Comparison of ENCODE assay signal across 14 cellular contexts in the genomic region with DNA sequence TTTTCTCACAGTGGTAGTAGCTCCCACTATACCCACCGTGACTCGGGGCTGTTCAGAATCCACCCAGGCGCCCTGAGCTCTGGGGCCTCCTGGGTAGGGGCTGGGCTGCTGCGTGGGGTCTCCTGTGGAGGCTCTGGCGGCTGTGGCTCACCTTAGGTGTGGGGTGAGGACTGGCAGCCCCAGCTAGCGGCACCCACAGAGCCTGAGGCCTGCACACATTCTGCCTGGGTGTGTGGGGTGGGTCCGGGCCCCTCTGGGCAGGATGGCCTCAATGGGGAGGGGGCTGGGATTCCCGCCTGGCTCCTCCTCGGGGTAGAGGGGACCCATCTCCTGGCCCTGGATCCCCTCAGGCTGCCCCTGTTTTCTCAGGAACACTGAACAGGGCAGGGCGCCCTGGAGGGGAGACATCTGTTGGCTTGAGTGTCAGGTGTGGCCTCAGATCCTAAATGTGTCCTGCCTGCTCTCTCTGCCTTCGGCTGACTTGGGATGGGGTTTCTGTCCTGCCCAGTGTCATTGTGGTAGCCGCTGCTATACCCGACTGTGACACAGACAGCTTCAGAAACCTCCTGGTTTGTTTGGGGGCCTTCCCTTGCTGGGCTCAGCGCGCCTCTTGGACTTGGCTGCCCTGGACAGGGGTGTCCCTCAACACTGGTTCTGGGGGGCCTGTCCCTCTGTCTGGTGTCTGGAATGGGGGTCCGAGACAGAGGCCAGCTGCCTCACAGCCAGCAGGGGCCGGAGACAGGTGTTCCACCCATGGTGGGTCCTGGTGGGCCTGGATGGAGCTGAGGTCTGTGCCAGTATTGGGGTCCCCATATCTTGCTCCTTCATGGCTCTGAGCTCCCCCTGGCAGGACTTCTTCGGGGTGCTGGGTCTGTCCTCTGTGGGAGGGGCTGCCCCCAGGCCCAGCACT.
A peak's percentile ranks its signal among the peaks of the same experiment; 100 is the strongest.
DNase-seq lines count a peak whose midpoint lies in the region; ATAC-seq and TF ChIP-seq lines count a peak whose summit lies in the region.
"Had no signal": no experiment of that assay in that cellular context is flagged by ENCODE, and none has a peak within 500 bp of the region (broad histone marks: within the 10 kb centered on the region; RNA-seq: fewer than 3 reads in every experiment).

No MANE protein-coding gene starts in this region.

- no peak for TF ChIP-seq CTCF in osteoblast (IDR thresholded peaks at IDR 0.05; ENCODE audit: extremely low read depth, low read depth, low read length)

- no peaks in the 10 kb centered on the region for H3K9me3 ChIP-seq in osteoblast (ENCODE audit: low read depth, low read length)
- H3K9me3 ChIP-seq: SJCRH30 had no signal

- H3K4me3 ChIP-seq in osteoblast (ENCODE audit: insufficient read depth, low read length) = no peak overlapping the region
- H3K4me3 ChIP-seq: hepatocyte, SJCRH30 had no signal

- no peaks in the 10 kb centered on the region for H3K4me1 ChIP-seq in osteoblast (ENCODE audit: insufficient read depth, low read length)
- H3K4me1 ChIP-seq: SJCRH30 had no signal

- no peak overlapping the region for H3K4me2 ChIP-seq in osteoblast (ENCODE audit: insufficient read depth, low read length)
- H3K4me2 ChIP-seq: hepatocyte had no signal

- no peak overlapping the region for H3K27ac ChIP-seq in osteoblast (ENCODE audit: low read depth, low read length)
- H3K27ac ChIP-seq: hepatocyte, SJCRH30 had no signal

- H3K27ac Mint-ChIP-seq in stimulated activated naive CD8-positive, alpha-beta T cell treated with anti-CD3 and anti-CD28 coated beads, Interleukin-15, amount 100 ng/mL, for 72 hours = no peak overlapping the region

- H3K4me3 Mint-ChIP-seq in stimulated activated naive CD8-positive, alpha-beta T cell treated with anti-CD3 and anti-CD28 coated beads, Interleukin-15, amount 100 ng/mL, for 72 hours = no peak overlapping the region
- H3K4me3 Mint-ChIP-seq: neural crest cell had no signal

- no peaks in the 10 kb centered on the region for H3K27me3 ChIP-seq in osteoblast (ENCODE audit: insufficient read depth, low read length)
- H3K27me3 ChIP-seq: hepatocyte had no signal

- no peaks in the 10 kb centered on the region for H3K79me2 ChIP-seq in osteoblast (ENCODE audit: insufficient read depth, low read length)
- H3K79me2 ChIP-seq: hepatocyte had no signal

- peak; percentile 7 for ATAC-seq in stimulated activated naive CD8-positive, alpha-beta T cell treated with anti-CD3 and anti-CD28 coated beads, Interleukin-15, amount 100 ng/mL, for 72 hours
- no peak for ATAC-seq in stimulated activated naive CD8-positive, alpha-beta T cell treated with anti-CD3 and anti-CD28 coated beads, Interleukin-15, Interleukin-2, amounts not matched to agents 100 U/mL and 50 U/mL, for 24 hours
- ATAC-seq in GM21717 (IDR thresholded peaks at IDR 0.05; ENCODE audit: unreplicated experiment) = no peak

- DNase-seq in stimulated activated naive CD8-positive, alpha-beta T cell treated with anti-CD3 and anti-CD28 coated beads, Interleukin-15, amount 100 ng/mL, for 72 hours = peak in 1 of 2 donors; percentile 8
- DNase-seq in stimulated activated naive CD8-positive, alpha-beta T cell treated with anti-CD3 and anti-CD28 coated beads, Interleukin-15, Interleukin-2, amounts not matched to agents 100 U/mL and 50 U/mL, for 24 hours = no peak
- peak; percentile 24 for DNase-seq in ecto neural progenitor cell (ENCODE audit: low spot score)
- DNase-seq in osteoblast (ENCODE audit: insufficient read length, low spot score, missing footprints) = peak; percentile 46
- no peak for DNase-seq in pons (ENCODE audit: low spot score)
- DNase-seq in 8988T = no peak
- DNase-seq in HT-29 (ENCODE audit: low spot score) = no peak
- DNase-seq: DMS 273 treated with DMSO at 0.1 percent for 48 hours; MV-4-11; SJCRH30; stimulated activated naive CD4-positive, alpha-beta T cell had no signal

- no peaks in the 10 kb centered on the region for H3K27me3 Mint-ChIP-seq in stimulated activated naive CD8-positive, alpha-beta T cell treated with anti-CD3 and anti-CD28 coated beads, Interleukin-15, amount 100 ng/mL, for 72 hours

- peaks cover 8% of the 10 kb centered on the region for H3K4me1 Mint-ChIP-seq in stimulated activated naive CD8-positive, alpha-beta T cell treated with anti-CD3 and anti-CD28 coated beads, Interleukin-15, amount 100 ng/mL, for 72 hours
- H3K4me1 Mint-ChIP-seq: neural crest cell had no signal

- no peaks in the 10 kb centered on the region for H4K20me1 ChIP-seq in osteoblast (ENCODE audit: insufficient read depth, low read length)

- no peak overlapping the region for H2AFZ ChIP-seq in osteoblast (ENCODE audit: low read length)
- H2AFZ ChIP-seq: hepatocyte had no signal

- no peaks in the 10 kb centered on the region for H3K36me3 ChIP-seq in osteoblast (ENCODE audit: insufficient read depth, low read length)
- H3K36me3 ChIP-seq: SJCRH30 had no signal

- H3K9me3 Mint-ChIP-seq in stimulated activated naive CD8-positive, alpha-beta T cell treated with anti-CD3 and anti-CD28 coated beads, Interleukin-15, amount 100 ng/mL, for 72 hours = no peaks in the 10 kb centered on the region

Comparison
In these comparisons a context has a peak if more than half of its experiments do, and no peak if none do; other contexts are left out.
1. DNase-seq: peak in ecto neural progenitor cell (single experiment) and osteoblast (single experiment); none in stimulated activated naive CD8-positive, alpha-beta T cell treated with anti-CD3 and anti-CD28 coated beads, Interleukin-15, Interleukin-2, amounts not matched to agents 100 U/mL and 50 U/mL, for 24 hours (single experiment), pons (single experiment), 8988T (single experiment) and HT-29 (single experiment).